ENCODE assay signal across 8 cellular contexts in the genomic region with DNA sequence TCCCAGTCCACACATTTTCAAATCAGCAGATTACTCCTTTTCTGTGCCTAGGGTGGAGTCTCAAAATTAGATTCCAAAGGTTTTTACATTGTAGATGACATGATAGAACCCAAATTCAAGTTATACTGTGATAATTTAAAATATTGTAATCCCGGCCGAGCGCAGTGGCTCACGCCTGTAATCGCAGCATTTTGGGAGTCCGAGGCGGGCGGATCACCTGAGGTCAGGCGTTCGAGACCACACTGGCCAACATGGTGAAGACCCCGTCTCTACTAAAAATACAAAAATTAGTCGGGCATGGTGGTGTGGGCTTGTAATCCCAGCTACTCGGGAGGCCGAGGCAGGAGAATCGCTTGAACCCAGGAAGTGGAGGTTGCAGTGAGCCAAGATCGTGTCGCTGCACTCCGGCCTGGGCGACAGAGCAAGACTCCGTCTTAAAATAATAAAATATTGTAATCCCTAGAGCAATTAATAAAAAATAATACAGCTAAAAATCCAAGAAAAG. TPM values are rescaled to one million over a fixed set of nuclear protein-coding genes. Genes with fewer than 3 reads are reported as not detected.
DNase-seq lines count a peak whose midpoint lies in the region; ATAC-seq lines count a peak whose summit lies in the region.

No MANE protein-coding gene starts in this region.

- H3K4me3 Mint-ChIP-seq in T-helper 1 cell treated with Interleukin-12 subunit alpha and Interleukin-12 subunit beta and Interleukin-4 antibody, amounts not matched to agents 30 μg/mL and 1 μg/mL, for 36 hours, result peak overlapping the region; percentile 72
- H3K4me3 Mint-ChIP-seq in activated T-helper 17 cell treated with anti-CD3 and anti-CD28 coated beads, Interleukin-2, amount 50 U/mL, for 72 hours, result peak overlapping the region; percentile 67
- peak overlapping the region; percentile 69 for H3K4me3 Mint-ChIP-seq in stimulated activated memory B cell treated with anti-CD40 and anti-IgM and Interleukin-4, amounts not matched to agents 10 μg/mL and 1 μg/mL and 100 μg/mL, for 72 hours

- peak overlapping the region; percentile 64; the same call in 1 of the 2 replicates for H3K9ac ChIP-seq in iPS-20b (ENCODE audit: low read depth, low read length)

- H3K36me3 Mint-ChIP-seq in T-helper 1 cell treated with Interleukin-12 subunit alpha and Interleukin-12 subunit beta and Interleukin-4 antibody, amounts not matched to agents 30 μg/mL and 1 μg/mL, for 36 hours (ENCODE audit: low read depth), result no peaks in the 10 kb centered on the region
- H3K36me3 Mint-ChIP-seq in activated T-helper 17 cell treated with anti-CD3 and anti-CD28 coated beads, Interleukin-2, amount 50 U/mL, for 72 hours (ENCODE audit: low read depth), result peaks cover 5% of the 10 kb centered on the region
- no peaks in the 10 kb centered on the region for H3K36me3 Mint-ChIP-seq in stimulated activated memory B cell treated with anti-CD40 and anti-IgM and Interleukin-4, amounts not matched to agents 10 μg/mL and 1 μg/mL and 100 μg/mL, for 72 hours

- H3K9me3 Mint-ChIP-seq in T-helper 1 cell treated with Interleukin-12 subunit alpha and Interleukin-12 subunit beta and Interleukin-4 antibody, amounts not matched to agents 30 μg/mL and 1 μg/mL, for 36 hours, result no peaks in the 10 kb centered on the region
- no peaks in the 10 kb centered on the region for H3K9me3 Mint-ChIP-seq in activated T-helper 17 cell treated with anti-CD3 and anti-CD28 coated beads, Interleukin-2, amount 50 U/mL, for 72 hours
- no peaks in the 10 kb centered on the region for H3K9me3 Mint-ChIP-seq in stimulated activated memory B cell treated with anti-CD40 and anti-IgM and Interleukin-4, amounts not matched to agents 10 μg/mL and 1 μg/mL and 100 μg/mL, for 72 hours

- no peak for ATAC-seq in activated T-helper 17 cell treated with anti-CD3 and anti-CD28 coated beads, Interleukin-2, amount 50 U/mL, for 72 hours (replicated peaks)
- ATAC-seq in stimulated activated memory B cell treated with anti-CD40 and anti-IgM and Interleukin-4, amounts not matched to agents 10 μg/mL and 1 μg/mL and 100 μg/mL, for 72 hours, result no peak

- peaks cover 10% of the 10 kb centered on the region for H3K27me3 Mint-ChIP-seq in T-helper 1 cell treated with Interleukin-12 subunit alpha and Interleukin-12 subunit beta and Interleukin-4 antibody, amounts not matched to agents 30 μg/mL and 1 μg/mL, for 36 hours (ENCODE audit: low read depth)
- H3K27me3 Mint-ChIP-seq in activated T-helper 17 cell treated with anti-CD3 and anti-CD28 coated beads, Interleukin-2, amount 50 U/mL, for 72 hours, result peaks cover 5% of the 10 kb centered on the region
- no peaks in the 10 kb centered on the region for H3K27me3 Mint-ChIP-seq in stimulated activated memory B cell treated with anti-CD40 and anti-IgM and Interleukin-4, amounts not matched to agents 10 μg/mL and 1 μg/mL and 100 μg/mL, for 72 hours

- H3K4me1 ChIP-seq in iPS-20b (ENCODE audit: insufficient read depth, low read length), result peaks cover 6% of the 10 kb centered on the region; the same call in 1 of the 2 replicates

- H3K27ac Mint-ChIP-seq in T-helper 1 cell treated with Interleukin-12 subunit alpha and Interleukin-12 subunit beta and Interleukin-4 antibody, amounts not matched to agents 30 μg/mL and 1 μg/mL, for 36 hours, result no peak overlapping the region
- no peak overlapping the region for H3K27ac Mint-ChIP-seq in activated T-helper 17 cell treated with anti-CD3 and anti-CD28 coated beads, Interleukin-2, amount 50 U/mL, for 72 hours
- H3K27ac Mint-ChIP-seq in stimulated activated memory B cell treated with anti-CD40 and anti-IgM and Interleukin-4, amounts not matched to agents 10 μg/mL and 1 μg/mL and 100 μg/mL, for 72 hours, result no peak overlapping the region

- peaks cover 8% of the 10 kb centered on the region for H3K4me1 Mint-ChIP-seq in T-helper 1 cell treated with Interleukin-12 subunit alpha and Interleukin-12 subunit beta and Interleukin-4 antibody, amounts not matched to agents 30 μg/mL and 1 μg/mL, for 36 hours (ENCODE audit: low read depth)
- H3K4me1 Mint-ChIP-seq in activated T-helper 17 cell treated with anti-CD3 and anti-CD28 coated beads, Interleukin-2, amount 50 U/mL, for 72 hours, result peaks cover 10% of the 10 kb centered on the region
- peaks cover 17% of the 10 kb centered on the region for H3K4me1 Mint-ChIP-seq in stimulated activated memory B cell treated with anti-CD40 and anti-IgM and Interleukin-4, amounts not matched to agents 10 μg/mL and 1 μg/mL and 100 μg/mL, for 72 hours

- DNase-seq in T-helper 1 cell (no peak), midbrain (lab: John Stamatoyannopoulos, UW) (no peak), epidermal melanocyte (ENCODE audit: insufficient read length, low spot score) (no peak), UCSD-AML1 (lab: John Stamatoyannopoulos, UW; ENCODE audit: unreplicated experiment) (no peak)

- no peak overlapping the region for H3K27ac ChIP-seq in iPS-20b (ENCODE audit: low read length)

- H3K4me3 ChIP-seq in iPS-20b (ENCODE audit: low read length), result peak overlapping the region; percentile 79

- no peaks in the 10 kb centered on the region for H3K36me3 ChIP-seq in iPS-20b (ENCODE audit: insufficient read depth, low read depth, low read length)

- no peaks in the 10 kb centered on the region for H3K9me3 ChIP-seq in iPS-20b (ENCODE audit: insufficient read depth, low read depth, low read length)

- H3K27me3 ChIP-seq in iPS-20b (ENCODE audit: insufficient read depth, low read length), result peaks cover 43% of the 10 kb centered on the region

RNA-seq across cellular contexts. Expression of a gene that starts 1.2 kb away (rescaled TPM):
- 10 to 100 TPM; 34.3 to 39.5 TPM for total RNA-seq in activated T-helper 17 cell treated with anti-CD3 and anti-CD28 coated beads, Interleukin-2, amount 50 U/mL, for 72 hours

RNA-seq across cellular contexts. Expression of a gene that starts 58.0 kb away (rescaled TPM):
- 10 to 100 TPM; 11.4 to 18.7 TPM for total RNA-seq in activated T-helper 17 cell treated with anti-CD3 and anti-CD28 coated beads, Interleukin-2, amount 50 U/mL, for 72 hours
